Comparison of ENCODE assay signal across 23 cellular contexts in genomic region chr1:192849442-192849841, GRCh38. TPM values are rescaled to one million over a fixed set of nuclear protein-coding genes. Genes with fewer than 3 reads are reported as not detected.
DNase-seq lines count a peak whose midpoint lies in the region; ATAC-seq, FAIRE-seq and TF ChIP-seq lines count a peak whose summit lies in the region.
"Had no signal": no experiment of that assay in that cellular context is flagged by ENCODE, and none has a peak within 500 bp of the region (broad histone marks: within the 10 kb centered on the region; RNA-seq: fewer than 3 reads in every experiment).

No MANE protein-coding gene starts in this region.

- H3F3A ChIP-seq in PC-3 (ENCODE audit: low read length, unreplicated experiment) = no peaks in the 10 kb centered on the region

- CTCF ChIA-PET in PC-3 (lab: Charles Lee) = no interaction called here

- H3K27ac ChIP-seq in C4-2B = peak overlapping the region; percentile 64
- H3K27ac ChIP-seq in PC-3 (ENCODE audit: low read length) = no peak overlapping the region
- no peak overlapping the region for H3K27ac ChIP-seq in small intestine (ENCODE audit: low read depth in 1 of 2, low read length in 1 of 2)
- H3K27ac ChIP-seq: A549; BLaER1 treated with 17β-estradiol and CSF1 and Interleukin-3, amounts not matched to agents 10 nM and 100 nM had no signal

- H3K9me3 ChIP-seq in PC-3 (ENCODE audit: low read length) = no peaks in the 10 kb centered on the region
- H3K9me3 ChIP-seq in small intestine (ENCODE audit: control insufficient read depth, low read depth) = no peaks in the 10 kb centered on the region
- H3K9me3 ChIP-seq: A549; BLaER1 treated with 17β-estradiol and CSF1 and Interleukin-3, amounts not matched to agents 10 nM and 100 nM had no signal

- no peak overlapping the region for H2AFZ ChIP-seq in PC-3 (ENCODE audit: low read length)

- H3K9me2 ChIP-seq in PC-3 (replicated peaks; ENCODE audit: low read length) = no peaks in the 10 kb centered on the region

- POLR2A ChIA-PET in PC-3 (lab: Charles Lee; ENCODE audit: unreplicated experiment) = no interaction called here

- WGBS in small intestine, 3 donors = 47 to 59% (median 57%) methylated on average over 3 of the region's 3 CpGs

- H3K4me2 ChIP-seq in PC-3 (ENCODE audit: low read length) = no peak overlapping the region
- H3K4me2 ChIP-seq: A549; BLaER1 treated with 17β-estradiol and CSF1 and Interleukin-3, amounts not matched to agents 10 nM and 100 nM had no signal

- no peak overlapping the region for H3K9ac ChIP-seq in PC-3 (ENCODE audit: low read length)
- H3K9ac ChIP-seq: BLaER1 treated with 17β-estradiol and CSF1 and Interleukin-3, amounts not matched to agents 10 nM and 100 nM had no signal

- no peak for FAIRE-seq in small intestine (lab: Jason Lieb, UNC)
- FAIRE-seq: A549, G401.6, GM12891, GM18507 had no signal

- ATAC-seq in PC-3 (peak; percentile 74), GM18502 (IDR thresholded peaks at IDR 0.05; ENCODE audit: poor library complexity, unreplicated experiment) (no peak), GM21390 (IDR thresholded peaks at IDR 0.05; ENCODE audit: unreplicated experiment) (no peak)
- ATAC-seq: A549 had no signal

- peak; percentile 13 for DNase-seq in PC-3
- DNase-seq in small intestine = peak; percentile 30
- no peak for DNase-seq in G401 (ENCODE audit: low spot score)
- DNase-seq: AML-193; CD4-positive, alpha-beta memory T cell; CD4-positive, CD25-positive, alpha-beta regulatory T cell; CD8-positive, alpha-beta memory T cell; COR-L47; DMS 273 treated with DMSO at 0.1 percent for 48 hours; DMS153; DMS53; DMS79; DND-41; EL; GF-D8 had no signal

- intact Hi-C loops in PC-3 (cut with micrococcal nuclease) = no loop called here

- no peaks in the 10 kb centered on the region for H3K79me2 ChIP-seq in PC-3 (ENCODE audit: low read length)

- H3K36me3 ChIP-seq in PC-3 (ENCODE audit: low read depth, low read length) = no peaks in the 10 kb centered on the region
- H3K36me3 ChIP-seq in small intestine (ENCODE audit: control insufficient read depth in 2 of 2, insufficient read depth in 2 of 2, low read length in 2 of 2) = no peaks in the 10 kb centered on the region
- H3K36me3 ChIP-seq: BLaER1 treated with 17β-estradiol and CSF1 and Interleukin-3, amounts not matched to agents 10 nM and 100 nM had no signal

- TF ChIP-seq CTCF in C4-2B (conservative IDR thresholded peaks at IDR 0.05) (no peak), PC-3 (conservative IDR thresholded peaks at IDR 0.05; ENCODE audit: low read depth, low read length) (no peak)

- H3K4me3 ChIP-seq in PC-3 (ENCODE audit: low read length) (no peak overlapping the region), small intestine (ENCODE audit: low read depth in 1 of 2, low read length in 2 of 2) (no peak overlapping the region)
- H3K4me3 ChIP-seq: A549; BLaER1 treated with 17β-estradiol and CSF1 and Interleukin-3, amounts not matched to agents 10 nM and 100 nM had no signal

- in situ Hi-C loops in G401 (cut with HindIII; ENCODE audit: low sequenced_read_pairs) = no loop called here

- no peaks in the 10 kb centered on the region for H4K20me1 ChIP-seq in PC-3 (ENCODE audit: low read length)
- H4K20me1 ChIP-seq: BLaER1 treated with 17β-estradiol and CSF1 and Interleukin-3, amounts not matched to agents 10 nM and 100 nM had no signal

- H3K27me3 ChIP-seq in PC-3 (ENCODE audit: low read length) (no peaks in the 10 kb centered on the region), small intestine (ENCODE audit: control insufficient read depth in 2 of 2, insufficient read depth in 2 of 2, low read length in 2 of 2) (no peaks in the 10 kb centered on the region)
- H3K27me3 ChIP-seq: BLaER1 treated with 17β-estradiol and CSF1 and Interleukin-3, amounts not matched to agents 10 nM and 100 nM had no signal

- peaks cover 4% of the 10 kb centered on the region; the same call in 1 of the 2 replicates for H3K4me1 ChIP-seq in PC-3 (ENCODE audit: insufficient read depth, low read length)
- no peaks in the 10 kb centered on the region for H3K4me1 ChIP-seq in small intestine (ENCODE audit: control insufficient read depth in 2 of 2, insufficient read depth in 1 of 2, low read depth in 1 of 2, low read length in 1 of 2)
- H3K4me1 ChIP-seq: A549; BLaER1 treated with 17β-estradiol and CSF1 and Interleukin-3, amounts not matched to agents 10 nM and 100 nM had no signal

- no TSS peak for BruUV-seq in PC-3 (replicated peaks; lab: Mats Ljungman, UMichigan)

RNA-seq across cellular contexts. Expression of gene RGS2, which starts 40.6 kb away (rescaled TPM):
- 114 and 163 TPM in 2 replicates for total RNA-seq in PC-3 (2014; rRNA removed)
- 100 to 1,000 TPM; 100 to 573 (median 553) TPM for polyA plus RNA-seq in small intestine
- 27.8 and 40.3 TPM in 2 replicates for total RNA-seq in G401 (2014; rRNA removed; shearing (Covaris generic))
